Comparison of ENCODE assay signal across 9 cellular contexts in the genomic region with DNA sequence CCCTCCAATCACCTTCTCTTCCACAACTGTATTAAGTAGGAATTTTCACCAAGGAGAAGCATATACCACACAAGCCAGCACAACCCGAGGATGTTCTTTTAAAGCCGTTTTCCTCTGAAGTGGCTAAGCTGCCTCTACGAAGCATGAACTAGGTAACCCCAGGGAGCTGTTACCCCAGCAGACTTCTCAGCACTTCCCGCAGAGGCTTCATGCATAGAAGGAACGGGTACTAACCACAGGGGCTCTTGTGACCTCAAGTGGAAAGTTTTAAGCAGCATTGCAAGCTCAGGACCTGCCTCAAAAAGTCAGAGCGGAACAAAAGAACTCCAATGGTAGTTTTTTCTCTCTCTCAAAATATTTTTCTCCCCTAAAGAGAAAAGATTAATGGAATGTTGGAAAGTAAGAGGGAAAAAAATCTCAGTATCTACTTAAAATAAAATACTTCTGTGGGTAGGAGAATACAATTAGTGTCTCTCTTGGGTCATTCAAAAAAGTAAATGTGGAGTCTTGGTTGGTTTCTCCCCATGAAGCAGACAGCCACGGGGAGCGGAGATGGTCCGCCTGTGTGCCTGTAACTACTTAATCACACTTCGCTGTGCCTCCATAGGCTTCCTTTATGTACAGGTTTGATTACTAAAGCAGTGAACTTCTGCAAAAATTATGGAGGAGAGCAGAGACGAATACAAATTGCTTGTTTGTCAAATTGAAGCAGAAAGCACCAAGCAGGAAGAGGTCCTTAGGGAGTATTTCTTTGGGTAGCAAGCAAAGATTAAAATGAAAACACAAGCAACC. TPM values are rescaled to one million over a fixed set of nuclear protein-coding genes. Genes with fewer than 3 reads are reported as not detected.
A peak's percentile ranks its signal among the peaks of the same experiment; 100 is the strongest.
DNase-seq lines count a peak whose midpoint lies in the region; ATAC-seq and TF ChIP-seq lines count a peak whose summit lies in the region.
"Had no signal": no experiment of that assay in that cellular context is flagged by ENCODE, and none has a peak within 500 bp of the region (broad histone marks: within the 10 kb centered on the region; RNA-seq: fewer than 3 reads in every experiment).

No MANE protein-coding gene starts in this region.

- H3K27me3 ChIP-seq in lower lobe of right lung (ENCODE audit: low read depth), result no peaks in the 10 kb centered on the region

- intact Hi-C loops in lower lobe of right lung (cut with DNase I) (no loop called here), OCI-LY7 (cut with micrococcal nuclease; ENCODE audit: unreplicated experiment) (no loop called here)

- POLR2A ChIA-PET in OCI-LY7 (lab: Charles Lee), result no interaction called here

- no peak overlapping the region; the same call in 1 of the 2 replicates for H3K4me2 ChIP-seq in OCI-LY7 (ENCODE audit: low read length)
- H3K4me2 ChIP-seq: KMS-11 had no signal

- no peaks in the 10 kb centered on the region for H3K9me2 ChIP-seq in OCI-LY7 (ENCODE audit: insufficient read depth, low read length)

- H3K4me1 ChIP-seq in lower lobe of right lung (peaks cover 19% of the 10 kb centered on the region), OCI-LY7 (ENCODE audit: insufficient read depth, low read length, poor library complexity, severe bottlenecking) (no peaks in the 10 kb centered on the region)

- CTCF ChIA-PET in OCI-LY7 (lab: Charles Lee; ENCODE audit: unreplicated experiment), result no interaction called here

- DNase-seq in activated CD4-positive, alpha-beta T cell treated with anti-CD3 and anti-CD28 coated beads, Interleukin-2, amount 50 U/mL, for 1 hour, result peak; percentile 20
- DNase-seq in lower lobe of right lung (no peak), OCI-LY7 (ENCODE audit: low spot score) (no peak), cerebellum (ENCODE audit: low spot score) (no peak), NCI-H1048 (lab: John Stamatoyannopoulos, UW) (no peak)

- peak; percentile 89 for ATAC-seq in GM19023 (IDR thresholded peaks at IDR 0.05; ENCODE audit: unreplicated experiment)
- peak; percentile 91 for ATAC-seq in HG03060 (IDR thresholded peaks at IDR 0.05; ENCODE audit: low read depth, unreplicated experiment)
- ATAC-seq in lower lobe of right lung, result peak; percentile 66 to 77
- ATAC-seq in esophagus mucosa, result no peak

- H3K9me3 ChIP-seq in lower lobe of right lung (no peaks in the 10 kb centered on the region), OCI-LY7 (ENCODE audit: low read length) (no peaks in the 10 kb centered on the region)

- H3K79me2 ChIP-seq in OCI-LY7 (ENCODE audit: insufficient read depth, low read depth, low read length), result no peaks in the 10 kb centered on the region

- no peak overlapping the region for H3K27ac ChIP-seq in lower lobe of right lung
- H3K27ac ChIP-seq in OCI-LY7 (ENCODE audit: low read depth, low read length, poor library complexity, severe bottlenecking), result no peak overlapping the region
- H3K27ac ChIP-seq: KMS-11 had no signal

- H2AFZ ChIP-seq in OCI-LY7 (ENCODE audit: low read length), result no peak overlapping the region

- peaks cover 92% of the 10 kb centered on the region for H3K36me3 ChIP-seq in lower lobe of right lung
- peaks cover 44% of the 10 kb centered on the region for H3K36me3 ChIP-seq in OCI-LY7 (ENCODE audit: insufficient read depth, low read length)

- no peaks in the 10 kb centered on the region for H4K20me1 ChIP-seq in OCI-LY7 (ENCODE audit: insufficient read depth, low read length)

- no peak for TF ChIP-seq CTCF in lower lobe of right lung (IDR thresholded peaks at IDR 0.05)
- TF ChIP-seq CTCF in OCI-LY7 (conservative IDR thresholded peaks at IDR 0.05; ENCODE audit: low read length), result no peak

- no TSS peak for BruUV-seq in OCI-LY7 (replicated peaks; lab: Mats Ljungman, UMichigan)

- H3K4me3 ChIP-seq in lower lobe of right lung, result no peak overlapping the region
- H3K4me3 ChIP-seq in OCI-LY7 (ENCODE audit: low read depth, low read length, poor library complexity, severe bottlenecking), result no peak overlapping the region

RNA-seq across cellular contexts. Expression of a gene that starts 40.9 kb away (rescaled TPM):
- total RNA-seq in lower lobe of right lung (35.9 TPM), OCI-LY7 (2022) (12.9 and 13.4 TPM in 2 replicates), cerebellum (59.5 TPM), esophagus mucosa (26.3 TPM)
- total RNA-seq in OCI-LY7 (2014; rRNA removed; shearing (Covaris generic)), result 7.7 and 12.0 TPM in 2 replicates

RNA-seq across cellular contexts. Expression of a gene that starts 52.0 kb away (rescaled TPM):
- 61.4 TPM for total RNA-seq in lower lobe of right lung
- total RNA-seq in OCI-LY7 (2014; rRNA removed; shearing (Covaris generic)), result 5.9 and 7.9 TPM in 2 replicates
- total RNA-seq in OCI-LY7 (2022), result 15.8 and 18.3 TPM in 2 replicates
- total RNA-seq in cerebellum, result 0.91 TPM
- total RNA-seq in esophagus mucosa, result 16.3 TPM
